Comparison of ENCODE assay signal across 19 cellular contexts in the genomic region with DNA sequence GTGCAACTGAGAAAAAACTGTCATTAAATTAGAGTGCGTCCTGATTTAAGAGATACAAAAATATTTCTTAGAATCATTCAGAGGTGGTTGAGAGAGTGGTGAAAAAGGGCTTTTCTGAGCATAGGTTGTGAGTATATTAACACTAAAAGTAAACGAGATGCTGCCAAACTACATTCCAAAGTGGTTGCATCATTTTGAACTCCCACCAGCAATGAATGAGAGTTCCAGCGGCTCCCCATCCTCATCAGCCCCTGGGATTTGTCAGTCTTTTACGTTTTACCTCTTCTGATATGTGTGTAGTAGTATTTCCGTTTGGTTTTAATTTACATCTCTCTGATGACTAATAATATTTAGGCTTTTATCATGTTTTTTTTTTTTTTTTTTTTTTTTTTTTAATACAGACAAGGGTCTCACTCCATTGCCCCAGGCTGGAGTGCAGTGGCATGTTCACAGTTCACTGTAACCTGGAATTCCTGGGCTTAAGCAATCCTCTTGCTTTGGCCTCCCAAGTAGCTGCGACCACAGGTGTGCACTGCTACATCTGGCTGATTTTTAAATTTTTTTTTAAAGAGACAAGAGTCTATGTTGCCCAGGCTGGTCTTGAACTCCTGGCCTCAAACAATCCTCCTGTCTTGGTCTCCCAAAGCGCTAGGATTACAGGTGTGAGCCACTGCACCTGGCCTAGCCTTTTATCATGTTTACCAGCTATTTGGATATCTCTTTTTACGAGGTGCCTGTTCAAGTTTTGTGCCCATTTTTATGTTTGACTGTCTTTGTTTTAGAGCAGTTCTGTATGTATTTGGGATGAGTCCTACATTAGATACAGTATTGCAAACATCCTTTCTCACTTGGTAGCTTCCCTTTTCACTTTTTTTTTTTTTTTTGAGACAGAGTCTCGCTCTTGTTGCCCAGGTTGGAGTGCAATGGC. TPM values are rescaled to one million over a fixed set of nuclear protein-coding genes. Genes with fewer than 3 reads are reported as not detected.
DNase-seq lines count a peak whose midpoint lies in the region; ATAC-seq and TF ChIP-seq lines count a peak whose summit lies in the region.
"Had no signal": no experiment of that assay in that cellular context is flagged by ENCODE, and none has a peak within 500 bp of the region (broad histone marks: within the 10 kb centered on the region; RNA-seq: fewer than 3 reads in every experiment).

No MANE protein-coding gene starts in this region.

- H3K4me1 ChIP-seq in Caco-2 = peaks cover 14% of the 10 kb centered on the region
- no peaks in the 10 kb centered on the region for H3K4me1 ChIP-seq in body of pancreas
- H3K4me1 ChIP-seq in SK-N-SH (ENCODE audit: control insufficient read depth in 1 of 2, insufficient read depth in 2 of 2, low read depth in 1 of 2, low read length in 1 of 2) = no peaks in the 10 kb centered on the region
- H3K4me1 ChIP-seq: lower lobe of right lung had no signal

- no peak overlapping the region for H3K4me3 ChIP-seq in Caco-2 (ENCODE audit: low read depth, low read length)
- H3K4me3 ChIP-seq in body of pancreas = no peak overlapping the region
- H3K4me3 ChIP-seq in SK-N-SH (ENCODE audit: low read depth in 2 of 2, low read length in 1 of 2) = no peak overlapping the region
- H3K4me3 ChIP-seq: GM23248, lower lobe of right lung had no signal

- H3K36me3 ChIP-seq in Caco-2 (ENCODE audit: control insufficient read depth, insufficient read depth, low read length) (no peaks in the 10 kb centered on the region), body of pancreas (replicated peaks in 1 of 2; ENCODE audit: insufficient read depth in 1 of 2, low read depth in 2 of 2) (no peaks in the 10 kb centered on the region), SK-N-SH (replicated peaks in 1 of 2; ENCODE audit: control insufficient read depth in 1 of 2, insufficient read depth in 2 of 2, low read length in 1 of 2) (no peaks in the 10 kb centered on the region)
- H3K36me3 ChIP-seq: lower lobe of right lung had no signal

- WGBS in body of pancreas, 2 donors = 56 to 61% methylated on average over 9 of the region's 9 CpGs
- WGBS in SK-N-SH (ENCODE audit: low lambda C conversion rate) = 47% methylated on average over 9 of the region's 9 CpGs

- H3K9me3 Mint-ChIP-seq in Caco-2 (ENCODE audit: unreplicated experiment) = no peaks in the 10 kb centered on the region

- no peaks in the 10 kb centered on the region for H4K20me1 ChIP-seq in SK-N-SH (ENCODE audit: insufficient read depth)

- H3K27me3 Mint-ChIP-seq in Caco-2 (ENCODE audit: insufficient read depth, unreplicated experiment) = no peaks in the 10 kb centered on the region
- H3K27me3 Mint-ChIP-seq: activated CD8-positive, alpha-beta T cell treated with anti-CD3 and anti-CD28 coated beads for 36 hours had no signal

- peak; percentile 62 to 70 for DNase-seq in Caco-2
- no peak for DNase-seq in body of pancreas
- peak; percentile 72 for DNase-seq in kidney tubule cell (ENCODE audit: low spot score)
- no peak for DNase-seq in anterior cingulate cortex (lab: John Stamatoyannopoulos, UW)
- DNase-seq in SK-N-SH = no peak
- no peak for DNase-seq in activated CD4-positive, alpha-beta T cell treated with anti-CD3 and anti-CD28 coated beads, Interleukin-2, amount 50 U/mL, for 4 hours
- DNase-seq in NCI-H2081 treated with DMSO at 0.1 percent for 48 hours (lab: John Stamatoyannopoulos, UW) = no peak
- DNase-seq: activated CD8-positive, alpha-beta T cell treated with anti-CD3 and anti-CD28 coated beads for 36 hours; amygdala; GM23248; lower lobe of right lung; NCI-H1930; NCI-H82; SHP77; stimulated activated CD4-positive, alpha-beta T cell treated with anti-CD3 and anti-CD28 coated beads, Interleukin-4, amount 100 ng/mL, for 24 hours had no signal

- H3K4me3 Mint-ChIP-seq in Caco-2 (ENCODE audit: unreplicated experiment) = peak overlapping the region; percentile 68
- H3K4me3 Mint-ChIP-seq: activated CD8-positive, alpha-beta T cell treated with anti-CD3 and anti-CD28 coated beads for 36 hours; neural crest cell had no signal

- peaks cover 11% of the 10 kb centered on the region for H3K4me1 Mint-ChIP-seq in Caco-2 (ENCODE audit: low read depth, unreplicated experiment)
- H3K4me1 Mint-ChIP-seq: neural crest cell had no signal

- POLR2A ChIA-PET in Caco-2 (lab: Charles Lee) (no interaction called here), SK-N-SH (lab: Yijun Ruan, JAX) (no interaction called here)

- TF ChIP-seq CTCF in Caco-2 (IDR thresholded peaks at IDR 0.05; ENCODE audit: insufficient read depth in 1 of 2, low read depth in 1 of 2, low read length in 1 of 2, severe bottlenecking in 1 of 2, unreplicated experiment in 1 of 2) (no peak), body of pancreas (IDR thresholded peaks at IDR 0.05) (no peak), SK-N-SH (IDR thresholded peaks at IDR 0.05) (no peak)

- H3K9ac ChIP-seq in SK-N-SH = no peak overlapping the region
- H3K9ac ChIP-seq: GM23248 had no signal

- peak; percentile 1; the same call in 1 of the 2 replicates for TF ChIP-seq RAD21 in Ishikawa (IDR thresholded peaks at IDR 0.05; ENCODE audit: low read depth)
- no peak for TF ChIP-seq RAD21 in SK-N-SH (IDR thresholded peaks at IDR 0.05; ENCODE audit: low read length)

- TF ChIP-seq EP300 in Ishikawa (IDR thresholded peaks at IDR 0.05; ENCODE audit: borderline replicate concordance) (no peak), SK-N-SH (IDR thresholded peaks at IDR 0.05; ENCODE audit: borderline replicate concordance in 1 of 2, low read depth in 1 of 2, low read length in 1 of 2) (no peak)

- BruUV-seq in Caco-2 (replicated peaks; lab: Mats Ljungman, UMichigan) = no TSS peak

- peaks cover 2% of the 10 kb centered on the region for H3F3A ChIP-seq in SK-N-SH (replicated peaks; ENCODE audit: insufficient read depth)

- TF ChIP-seq POLR2A in body of pancreas (IDR thresholded peaks at IDR 0.05) = no peak

- peak overlapping the region; percentile 90 for H3K27ac Mint-ChIP-seq in Caco-2 (ENCODE audit: unreplicated experiment)
- H3K27ac Mint-ChIP-seq: activated CD8-positive, alpha-beta T cell treated with anti-CD3 and anti-CD28 coated beads for 36 hours had no signal

- no peak overlapping the region for H2AFZ ChIP-seq in SK-N-SH (ENCODE audit: low read depth)
- H2AFZ ChIP-seq: GM23248 had no signal

- H3K36me3 Mint-ChIP-seq in Caco-2 (ENCODE audit: insufficient read depth, unreplicated experiment) = peaks cover 22% of the 10 kb centered on the region

- intact Hi-C loops in Caco-2 (cut with micrococcal nuclease; ENCODE audit: unreplicated experiment) (loop anchor here (10.0 kb wide), 1 partner anchor 57 kb away; a partner anchor contains a TSS), body of pancreas (cut with DNase I) (no loop called here)

- CTCF ChIA-PET in Caco-2 (lab: Charles Lee) (interaction anchor here (1.5 kb wide), 1 partner anchor 16 kb away, joined by 8 read pairs; a partner anchor contains a TSS), SK-N-SH (lab: Yijun Ruan, JAX) (interaction anchor here (1.5 kb wide), 1 partner anchor 193 kb away, joined by 3 read pairs; no protein-coding TSS in a partner anchor)

- H3K27me3 ChIP-seq in Caco-2 (replicated peaks; ENCODE audit: control insufficient read depth, insufficient read depth, low read length) (no peaks in the 10 kb centered on the region), body of pancreas (no peaks in the 10 kb centered on the region), SK-N-SH (ENCODE audit: insufficient read depth) (no peaks in the 10 kb centered on the region)

- H3K9me2 ChIP-seq in SK-N-SH = no peaks in the 10 kb centered on the region

- no peak overlapping the region for H3K4me2 ChIP-seq in SK-N-SH

- H3K27ac ChIP-seq in body of pancreas (peak overlapping the region in 1 of 4 donors; percentile 28), SK-N-SH (ENCODE audit: low read depth in 2 of 2, low read length in 1 of 2) (no peak overlapping the region)
- H3K27ac ChIP-seq: GM23248, lower lobe of right lung had no signal

- H3K79me2 ChIP-seq in SK-N-SH (ENCODE audit: insufficient read depth) = no peaks in the 10 kb centered on the region

- peak; percentile 38 for ATAC-seq in body of pancreas
- ATAC-seq: activated CD8-positive, alpha-beta T cell treated with anti-CD3 and anti-CD28 coated beads for 36 hours; lower lobe of right lung; sciatic nerve had no signal

- H3K9me3 ChIP-seq in Caco-2 (peaks cover 13% of the 10 kb centered on the region; the same call in 1 of the 2 replicates), body of pancreas (no peaks in the 10 kb centered on the region), SK-N-SH (peaks cover 3% of the 10 kb centered on the region; the same call in 1 of the 2 replicates)

TF ChIP-seq in Ishikawa, 13 proteins besides CTCF, POLR2A, EP300 and RAD21 (continues in another document):
- no peak for TF ChIP-seq TCF12 (IDR thresholded peaks at IDR 0.05; ENCODE audit: low read depth)
- no peak for TF ChIP-seq TAF1 (IDR thresholded peaks at IDR 0.05; ENCODE audit: low read depth)
- TF ChIP-seq NFIC (IDR thresholded peaks at IDR 0.05) = 0 out of 2 replicates have a peak, but pooled peaks have one; percentile 26
- TF ChIP-seq YY1 (IDR thresholded peaks at IDR 0.05; ENCODE audit: low read depth) = no peak
- no peak for TF ChIP-seq EGR1 (IDR thresholded peaks at IDR 0.05)

TF ChIP-seq in SK-N-SH, 30 proteins besides CTCF, POLR2A, EP300 and RAD21 (continues in another document):
- TF ChIP-seq RXRA (IDR thresholded peaks at IDR 0.05; ENCODE audit: borderline replicate concordance, low read depth) = no peak
- TF ChIP-seq YY1 (IDR thresholded peaks at IDR 0.05; ENCODE audit: low read depth) = no peak
- TF ChIP-seq TAF1 (IDR thresholded peaks at IDR 0.05; ENCODE audit: borderline replicate concordance, low read depth, low read length) = no peak
- no peak for TF ChIP-seq TCF12 (IDR thresholded peaks at IDR 0.05)
- TF ChIP-seq, protein P1, sequence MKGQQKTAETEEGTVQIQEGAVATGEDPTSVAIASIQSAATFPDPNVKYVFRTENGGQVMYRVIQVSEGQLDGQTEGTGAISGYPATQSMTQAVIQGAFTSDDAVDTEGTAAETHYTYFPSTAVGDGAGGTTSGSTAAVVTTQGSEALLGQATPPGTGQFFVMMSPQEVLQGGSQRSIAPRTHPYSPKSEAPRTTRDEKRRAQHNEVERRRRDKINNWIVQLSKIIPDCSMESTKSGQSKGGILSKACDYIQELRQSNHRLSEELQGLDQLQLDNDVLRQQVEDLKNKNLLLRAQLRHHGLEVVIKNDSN (IDR thresholded peaks at IDR 0.05; ENCODE audit: borderline replicate concordance, low read depth) = no peak

RNA-seq across cellular contexts. Expression of a gene that starts 17.0 kb away (rescaled TPM):
- total RNA-seq in Caco-2 (2022) (5.0 and 6.5 TPM in 2 replicates), body of pancreas (under 1 TPM; 0.33 to 0.78 TPM)
- not detected in 2 replicates for polyA plus RNA-seq in SK-N-SH (2012; rRNA removed)
- polyA plus RNA-seq in SK-N-SH (2012; cell fraction: cytosol; rRNA removed) = not detected in 2 replicates
- polyA plus RNA-seq in SK-N-SH (2012; cell fraction: nucleus; rRNA removed) = not detected in 2 replicates
- total RNA-seq: activated CD8-positive, alpha-beta T cell treated with anti-CD3 and anti-CD28 coated beads for 36 hours; dermis microvascular lymphatic vessel endothelial cell; GM23248; neural crest cell; sciatic nerve had no signal
- polyA plus RNA-seq: GM23248 had no signal

RNA-seq across cellular contexts. Expression of a gene that starts 31.2 kb away (rescaled TPM):
- total RNA-seq in Caco-2 (2022) (24.9 and 25.7 TPM in 2 replicates), body of pancreas (10 to 100 TPM; 16.5 to 37.1 TPM)
- polyA plus RNA-seq in SK-N-SH (2012; rRNA removed) = 30.9 and 32.9 TPM in 2 replicates
- 22.3 and 28.0 TPM in 2 replicates for polyA plus RNA-seq in SK-N-SH (2012; cell fraction: cytosol; rRNA removed)
- polyA plus RNA-seq in SK-N-SH (2012; cell fraction: nucleus; rRNA removed) = 52.0 TPM in 2 replicates

RNA-seq across cellular contexts. Expression of a gene that starts 59.6 kb away (rescaled TPM):
- total RNA-seq in Caco-2 (2022) = 44.2 and 44.7 TPM in 2 replicates
- 10 to 100 TPM; 22.1 to 34.6 TPM for total RNA-seq in body of pancreas
- 34.8 and 44.5 TPM in 2 replicates for polyA plus RNA-seq in SK-N-SH (2012; rRNA removed)
- 13.7 and 17.6 TPM in 2 replicates for polyA plus RNA-seq in SK-N-SH (2012; cell fraction: cytosol; rRNA removed)
- 224 and 238 TPM in 2 replicates for polyA plus RNA-seq in SK-N-SH (2012; cell fraction: nucleus; rRNA removed)

Comparison
In these comparisons a context has a peak if more than half of its experiments do, and no peak if none do; other contexts are left out.
1. DNase-seq: peak in Caco-2 (2 of 2) and kidney tubule cell (single experiment); none in body of pancreas (0 of 4), anterior cingulate cortex (0 of 58), SK-N-SH (single experiment), activated CD4-positive, alpha-beta T cell treated with anti-CD3 and anti-CD28 coated beads, Interleukin-2, amount 50 U/mL, for 4 hours (0 of 2) and NCI-H2081 treated with DMSO at 0.1 percent for 48 hours (single experiment).